ENCODE assay signal across 11 cellular contexts in the genomic region with DNA sequence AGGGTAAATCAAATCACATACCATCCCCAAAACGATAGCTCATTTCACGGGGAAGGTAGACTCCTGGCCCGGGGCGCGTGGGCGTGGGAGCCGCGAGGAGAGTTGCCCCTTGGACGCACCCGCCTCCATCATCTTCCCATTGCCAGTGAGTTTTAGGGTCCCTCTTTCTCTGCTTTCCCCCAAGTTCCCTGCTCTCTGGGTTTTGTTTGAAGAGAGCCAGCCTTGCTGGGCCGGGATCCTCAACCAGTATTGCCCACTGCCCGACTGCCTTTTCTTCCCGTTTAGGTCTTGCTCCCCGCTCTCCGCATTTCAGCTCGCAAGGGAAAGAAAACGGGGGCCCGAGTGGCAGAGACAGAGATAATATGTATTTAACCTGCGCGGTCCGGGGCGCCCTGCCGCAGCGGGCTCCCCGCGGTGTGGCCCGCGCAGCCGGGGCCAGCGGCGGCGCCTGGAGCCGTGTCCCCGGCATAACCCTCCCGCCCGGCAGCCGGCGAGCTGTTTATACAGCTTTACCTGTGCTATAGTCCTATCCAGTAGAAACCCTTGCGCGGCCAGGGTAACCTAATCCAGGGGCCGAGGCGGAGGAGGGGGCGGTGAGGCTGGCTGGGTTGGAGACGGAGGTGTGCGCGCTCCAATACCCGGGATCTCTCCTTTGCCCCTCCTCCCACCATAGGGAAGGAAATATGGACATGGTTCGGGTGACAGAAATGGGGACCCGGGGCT.
DNase-seq lines count a peak whose midpoint lies in the region; ATAC-seq and TF ChIP-seq lines count a peak whose summit lies in the region.
"Had no signal": no experiment of that assay in that cellular context is flagged by ENCODE, and none has a peak within 500 bp of the region (broad histone marks: within the 10 kb centered on the region; RNA-seq: fewer than 3 reads in every experiment).

No MANE protein-coding gene starts in this region.

- peak overlapping the region; percentile 47; the same call in 1 of the 2 replicates for H3K4me3 ChIP-seq in iPS-18c (ENCODE audit: insufficient read depth, low read depth, low read length)

- DNase-seq in activated CD4-positive, alpha-beta T cell treated with anti-CD3 and anti-CD28 coated beads for 48 hours, result peak; percentile 49
- DNase-seq in activated CD4-positive, alpha-beta T cell treated with anti-CD3 and anti-CD28 coated beads for 4 hours, result no peak
- peak; percentile 34 for DNase-seq in SW480 (ENCODE audit: low spot score)
- DNase-seq in RWPE1 (ENCODE audit: low spot score), result no peak
- DNase-seq: activated naive CD4-positive, alpha-beta T cell treated with anti-CD3 and anti-CD28 coated beads, Interleukin-2, amount 50 U/mL, for 16 hours; NCI-H2171 had no signal

- H3K27ac Mint-ChIP-seq in stimulated activated memory B cell treated with anti-CD40 and anti-IgM and Interleukin-4, amounts not matched to agents 10 μg/mL and 1 μg/mL and 100 μg/mL, for 72 hours, result no peak overlapping the region

- H3K9me3 ChIP-seq in iPS-18c (ENCODE audit: control insufficient read depth, insufficient read depth, low read length), result no peaks in the 10 kb centered on the region

- no peak overlapping the region for H3K27ac ChIP-seq in RWPE1
- H3K27ac ChIP-seq: C4-2B had no signal

- POLR2A ChIA-PET in RWPE1 (lab: Yijun Ruan, JAX; ENCODE audit: low non-redundant PET), result no interaction called here

- peaks cover 91% of the 10 kb centered on the region for H3K27me3 Mint-ChIP-seq in stimulated activated memory B cell treated with anti-CD40 and anti-IgM and Interleukin-4, amounts not matched to agents 10 μg/mL and 1 μg/mL and 100 μg/mL, for 72 hours

- CTCF ChIA-PET in RWPE1 (lab: Yijun Ruan, JAX), result interaction anchor here (0.7 kb wide), 1 partner anchor 1176 kb away, joined by 4 read pairs; no protein-coding TSS in a partner anchor

- H3K36me3 Mint-ChIP-seq in stimulated activated memory B cell treated with anti-CD40 and anti-IgM and Interleukin-4, amounts not matched to agents 10 μg/mL and 1 μg/mL and 100 μg/mL, for 72 hours, result no peaks in the 10 kb centered on the region

- no peak for TF ChIP-seq CTCF in RWPE1 (conservative IDR thresholded peaks at IDR 0.05; ENCODE audit: low read depth)

- peak overlapping the region; percentile 15 for H3K4me3 Mint-ChIP-seq in stimulated activated memory B cell treated with anti-CD40 and anti-IgM and Interleukin-4, amounts not matched to agents 10 μg/mL and 1 μg/mL and 100 μg/mL, for 72 hours

- peaks cover 54% of the 10 kb centered on the region for H3K4me1 Mint-ChIP-seq in stimulated activated memory B cell treated with anti-CD40 and anti-IgM and Interleukin-4, amounts not matched to agents 10 μg/mL and 1 μg/mL and 100 μg/mL, for 72 hours

- no peaks in the 10 kb centered on the region for H3K9me3 Mint-ChIP-seq in stimulated activated memory B cell treated with anti-CD40 and anti-IgM and Interleukin-4, amounts not matched to agents 10 μg/mL and 1 μg/mL and 100 μg/mL, for 72 hours

- no peak for ATAC-seq in stimulated activated memory B cell treated with anti-CD40 and anti-IgM and Interleukin-4, amounts not matched to agents 10 μg/mL and 1 μg/mL and 100 μg/mL, for 72 hours
- ATAC-seq in GM19023 (IDR thresholded peaks at IDR 0.05; ENCODE audit: unreplicated experiment), result no peak
- no peak for ATAC-seq in HG02571 (IDR thresholded peaks at IDR 0.05; ENCODE audit: unreplicated experiment)

Comparison
In these comparisons a context has a peak if more than half of its experiments do, and no peak if none do; other contexts are left out.
1. DNase-seq: peak in activated CD4-positive, alpha-beta T cell treated with anti-CD3 and anti-CD28 coated beads for 48 hours (single experiment) and SW480 (single experiment); none in activated CD4-positive, alpha-beta T cell treated with anti-CD3 and anti-CD28 coated beads for 4 hours (0 of 2) and RWPE1 (single experiment).